ENCODE assay signal across 1 cellular context in the genomic region with DNA sequence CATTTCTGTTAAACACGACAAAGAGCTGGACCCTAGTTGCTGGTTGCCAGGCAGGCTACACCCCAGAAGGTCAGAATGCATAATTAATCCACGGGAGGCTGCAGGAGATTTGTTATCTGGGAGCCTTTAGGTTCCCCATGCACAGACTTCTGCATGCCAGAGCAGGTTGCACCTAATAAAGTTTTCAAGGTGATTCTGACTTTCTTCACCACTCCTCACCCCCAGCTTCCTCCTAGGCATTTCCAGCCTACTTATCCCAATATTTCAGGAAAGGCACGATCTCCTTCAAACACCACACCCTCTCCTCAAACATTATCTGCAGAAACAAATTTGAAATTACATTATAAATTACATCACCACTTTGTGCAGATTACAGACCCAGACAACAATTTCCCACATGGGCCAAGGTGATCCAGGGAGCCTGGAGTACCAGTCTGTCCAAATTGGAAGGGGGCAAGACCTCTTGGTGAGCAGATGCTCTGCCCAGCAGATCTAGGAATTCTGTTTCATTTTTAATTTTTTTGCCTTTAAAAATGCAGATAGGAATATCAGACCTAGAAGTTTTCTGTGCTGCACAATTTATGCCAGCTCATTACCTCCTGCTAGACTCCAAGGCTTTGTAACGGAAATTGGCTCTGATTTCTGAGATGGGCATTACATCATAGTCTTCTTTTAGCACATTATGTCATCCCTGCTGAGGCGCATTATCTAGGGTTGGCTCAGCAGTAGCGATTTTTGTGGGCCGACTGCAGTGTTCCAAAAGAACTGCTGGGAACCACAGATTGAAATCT.
TF ChIP-seq lines count a peak whose summit lies in the region.

No MANE protein-coding gene starts in this region.

TF ChIP-seq in K562, 482 proteins besides CTCF, POLR2A, EP300 and RAD21 (continued from another document):
- peak; percentile 54; the same call in 1 of the 2 replicates for TF ChIP-seq ZNF584 (CRISPR knock-in tag; IDR thresholded peaks at IDR 0.05; ENCODE audit: low read depth)
- TF ChIP-seq NFE2 (IDR thresholded peaks at IDR 0.05; ENCODE audit: low read depth) = peak; percentile 33; the same call in 1 of the 2 replicates
- TF ChIP-seq ARID1B (IDR thresholded peaks at IDR 0.05) = peak; percentile 25; the same call in 1 of the 2 replicates
- peak; percentile 36 for TF ChIP-seq SMAD1 (IDR thresholded peaks at IDR 0.05; ENCODE audit: low read depth, low read length, partially characterized antibody)
- TF ChIP-seq CAMTA2 (CRISPR knock-in tag; conservative IDR thresholded peaks at IDR 0.05) = no peak
- no peak for TF ChIP-seq LCOR (CRISPR knock-in tag; IDR thresholded peaks at IDR 0.05)
- no peak for TF ChIP-seq RFX7 (CRISPR knock-in tag; IDR thresholded peaks at IDR 0.05)
- TF ChIP-seq, protein P1, sequence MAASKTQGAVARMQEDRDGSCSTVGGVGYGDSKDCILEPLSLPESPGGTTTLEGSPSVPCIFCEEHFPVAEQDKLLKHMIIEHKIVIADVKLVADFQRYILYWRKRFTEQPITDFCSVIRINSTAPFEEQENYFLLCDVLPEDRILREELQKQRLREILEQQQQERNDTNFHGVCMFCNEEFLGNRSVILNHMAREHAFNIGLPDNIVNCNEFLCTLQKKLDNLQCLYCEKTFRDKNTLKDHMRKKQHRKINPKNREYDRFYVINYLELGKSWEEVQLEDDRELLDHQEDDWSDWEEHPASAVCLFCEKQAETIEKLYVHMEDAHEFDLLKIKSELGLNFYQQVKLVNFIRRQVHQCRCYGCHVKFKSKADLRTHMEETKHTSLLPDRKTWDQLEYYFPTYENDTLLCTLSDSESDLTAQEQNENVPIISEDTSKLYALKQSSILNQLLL (CRISPR knock-in tag; IDR thresholded peaks at IDR 0.05; ENCODE audit: borderline replicate concordance) = no peak
- 0 out of 2 replicates have a peak, but pooled peaks have one; percentile 25 for TF ChIP-seq ZNF175 (CRISPR knock-in tag; IDR thresholded peaks at IDR 0.05; ENCODE audit: low read depth)
- TF ChIP-seq, protein P2, sequence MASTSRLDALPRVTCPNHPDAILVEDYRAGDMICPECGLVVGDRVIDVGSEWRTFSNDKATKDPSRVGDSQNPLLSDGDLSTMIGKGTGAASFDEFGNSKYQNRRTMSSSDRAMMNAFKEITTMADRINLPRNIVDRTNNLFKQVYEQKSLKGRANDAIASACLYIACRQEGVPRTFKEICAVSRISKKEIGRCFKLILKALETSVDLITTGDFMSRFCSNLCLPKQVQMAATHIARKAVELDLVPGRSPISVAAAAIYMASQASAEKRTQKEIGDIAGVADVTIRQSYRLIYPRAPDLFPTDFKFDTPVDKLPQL (IDR thresholded peaks at IDR 0.05; ENCODE audit: extremely low read depth, insufficient read length) = no peak
- TF ChIP-seq, protein P3, sequence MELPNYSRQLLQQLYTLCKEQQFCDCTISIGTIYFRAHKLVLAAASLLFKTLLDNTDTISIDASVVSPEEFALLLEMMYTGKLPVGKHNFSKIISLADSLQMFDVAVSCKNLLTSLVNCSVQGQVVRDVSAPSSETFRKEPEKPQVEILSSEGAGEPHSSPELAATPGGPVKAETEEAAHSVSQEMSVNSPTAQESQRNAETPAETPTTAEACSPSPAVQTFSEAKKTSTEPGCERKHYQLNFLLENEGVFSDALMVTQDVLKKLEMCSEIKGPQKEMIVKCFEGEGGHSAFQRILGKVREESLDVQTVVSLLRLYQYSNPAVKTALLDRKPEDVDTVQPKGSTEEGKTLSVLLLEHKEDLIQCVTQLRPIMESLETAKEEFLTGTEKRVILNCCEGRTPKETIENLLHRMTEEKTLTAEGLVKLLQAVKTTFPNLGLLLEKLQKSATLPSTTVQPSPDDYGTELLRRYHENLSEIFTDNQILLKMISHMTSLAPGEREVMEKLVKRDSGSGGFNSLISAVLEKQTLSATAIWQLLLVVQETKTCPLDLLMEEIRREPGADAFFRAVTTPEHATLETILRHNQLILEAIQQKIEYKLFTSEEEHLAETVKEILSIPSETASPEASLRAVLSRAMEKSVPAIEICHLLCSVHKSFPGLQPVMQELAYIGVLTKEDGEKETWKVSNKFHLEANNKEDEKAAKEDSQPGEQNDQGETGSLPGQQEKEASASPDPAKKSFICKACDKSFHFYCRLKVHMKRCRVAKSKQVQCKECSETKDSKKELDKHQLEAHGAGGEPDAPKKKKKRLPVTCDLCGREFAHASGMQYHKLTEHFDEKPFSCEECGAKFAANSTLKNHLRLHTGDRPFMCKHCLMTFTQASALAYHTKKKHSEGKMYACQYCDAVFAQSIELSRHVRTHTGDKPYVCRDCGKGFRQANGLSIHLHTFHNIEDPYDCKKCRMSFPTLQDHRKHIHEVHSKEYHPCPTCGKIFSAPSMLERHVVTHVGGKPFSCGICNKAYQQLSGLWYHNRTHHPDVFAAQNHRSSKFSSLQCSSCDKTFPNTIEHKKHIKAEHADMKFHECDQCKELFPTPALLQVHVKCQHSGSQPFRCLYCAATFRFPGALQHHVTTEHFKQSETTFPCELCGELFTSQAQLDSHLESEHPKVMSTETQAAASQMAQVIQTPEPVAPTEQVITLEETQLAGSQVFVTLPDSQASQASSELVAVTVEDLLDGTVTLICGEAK (IDR thresholded peaks at IDR 0.05) = peak; percentile 76
- TF ChIP-seq, protein P3 (CRISPR knock-in tag; IDR thresholded peaks at IDR 0.05) = no peak
- TF ChIP-seq ZKSCAN8 (CRISPR knock-in tag; IDR thresholded peaks at IDR 0.05) = peak; percentile 54; the same call in 1 of the 2 replicates
- peak; percentile 48; the same call in 1 of the 2 replicates for TF ChIP-seq GABPA (tag; conservative IDR thresholded peaks at IDR 0.05; ENCODE audit: low read depth)
- peak; percentile 23; the same call in 1 of the 2 replicates for TF ChIP-seq SMARCE1 (IDR thresholded peaks at IDR 0.05)
- TF ChIP-seq JUN (IDR thresholded peaks at IDR 0.05; ENCODE audit: borderline replicate concordance, low read depth, low read length) = peak; percentile 93
- TF ChIP-seq JUN (CRISPR knock-in tag; IDR thresholded peaks at IDR 0.05; ENCODE audit: borderline replicate concordance) = no peak
- peak; percentile 98 for TF ChIP-seq ATF7 (IDR thresholded peaks at IDR 0.05)
- TF ChIP-seq ETV1 (tag; conservative IDR thresholded peaks at IDR 0.05; ENCODE audit: low read depth) = 0 out of 2 replicates have a peak, but pooled peaks have one; percentile 46
- TF ChIP-seq, protein P4, sequence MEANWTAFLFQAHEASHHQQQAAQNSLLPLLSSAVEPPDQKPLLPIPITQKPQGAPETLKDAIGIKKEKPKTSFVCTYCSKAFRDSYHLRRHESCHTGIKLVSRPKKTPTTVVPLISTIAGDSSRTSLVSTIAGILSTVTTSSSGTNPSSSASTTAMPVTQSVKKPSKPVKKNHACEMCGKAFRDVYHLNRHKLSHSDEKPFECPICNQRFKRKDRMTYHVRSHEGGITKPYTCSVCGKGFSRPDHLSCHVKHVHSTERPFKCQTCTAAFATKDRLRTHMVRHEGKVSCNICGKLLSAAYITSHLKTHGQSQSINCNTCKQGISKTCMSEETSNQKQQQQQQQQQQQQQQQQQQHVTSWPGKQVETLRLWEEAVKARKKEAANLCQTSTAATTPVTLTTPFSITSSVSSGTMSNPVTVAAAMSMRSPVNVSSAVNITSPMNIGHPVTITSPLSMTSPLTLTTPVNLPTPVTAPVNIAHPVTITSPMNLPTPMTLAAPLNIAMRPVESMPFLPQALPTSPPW (CRISPR knock-in tag; IDR thresholded peaks at IDR 0.05) = peak; percentile 41
- peak; percentile 45; the same call in 1 of the 2 replicates for TF ChIP-seq BACH1 (tag; IDR thresholded peaks at IDR 0.05)
- TF ChIP-seq CEBPG (CRISPR knock-in tag; IDR thresholded peaks at IDR 0.05) = no peak
- peak; percentile 73 to 92 for TF ChIP-seq CEBPG (tag; conservative IDR thresholded peaks at IDR 0.05 in 1 of 2, IDR thresholded peaks at IDR 0.05 in 1 of 2)
- peak; percentile 94 for TF ChIP-seq MEF2A (IDR thresholded peaks at IDR 0.05; ENCODE audit: control insufficient read depth, low read depth, low read length)
- peak in 1 of 2 experiments; percentile 61; a peak in 1 of 4 replicates for TF ChIP-seq RCOR1 (IDR thresholded peaks at IDR 0.05; ENCODE audit: borderline replicate concordance in 1 of 2, low read depth in 2 of 2, low read length in 2 of 2)
